Comparison of ENCODE assay signal across 28 cellular contexts in the genomic region with DNA sequence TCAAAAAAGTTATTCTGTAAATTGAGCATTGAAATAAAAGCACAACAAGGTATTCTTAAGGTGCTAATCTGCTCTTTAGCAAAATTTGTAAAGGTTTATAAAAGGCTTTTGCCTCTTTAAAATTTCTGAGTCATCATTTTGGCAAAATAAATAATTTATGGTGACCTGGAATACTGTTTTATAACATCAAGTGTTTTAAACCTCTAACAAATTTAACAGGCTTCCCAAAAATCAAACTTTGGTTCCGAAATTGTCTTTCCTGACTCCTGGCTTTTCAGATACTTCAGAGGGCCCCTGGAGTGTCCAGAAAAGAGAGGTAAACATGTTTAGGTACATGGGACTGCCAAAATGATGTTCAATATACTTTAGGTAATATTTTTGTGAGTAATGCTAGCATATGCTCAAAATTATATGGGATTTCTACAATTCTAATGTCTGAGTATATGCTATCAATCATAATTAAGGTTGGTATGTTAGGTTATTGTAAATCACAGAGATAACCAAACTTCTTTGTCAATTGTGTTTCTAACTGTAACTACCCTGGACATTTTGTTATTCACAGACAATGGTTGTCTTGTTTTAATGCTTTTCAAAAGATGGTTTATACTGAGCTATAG.
"Had no signal": no experiment of that assay in that cellular context is flagged by ENCODE, and none has a peak within 500 bp of the region (broad histone marks: within the 10 kb centered on the region; RNA-seq: fewer than 3 reads in every experiment).

No MANE protein-coding gene starts in this region.

- H3K4me3 ChIP-seq: left ventricle myocardium inferior, lung, mucosa of descending colon, pancreas, prostate gland, sigmoid colon, spleen, suprapubic skin, thoracic aorta, tibial artery, upper lobe of right lung had no signal

- H3K27ac Mint-ChIP-seq: naive thymus-derived CD8-positive, alpha-beta T cell; nephron; stimulated activated effector memory CD8-positive, alpha-beta T cell treated with anti-CD3 and anti-CD28 coated beads, Interleukin-12 subunit alpha, Interleukin-12 subunit beta, amount 100 ng/mL, for 72 hours; stimulated activated naive CD8-positive, alpha-beta T cell treated with anti-CD3 and anti-CD28 coated beads, Interleukin-15, Interleukin-2, amounts not matched to agents 100 ng/mL and 50 ng/mL, for 24 hours had no signal

- H3K36me3 ChIP-seq: left ventricle myocardium inferior, pancreas, prostate gland, sigmoid colon, spleen, suprapubic skin, thoracic aorta, tibial artery, upper lobe of right lung had no signal

- H3K4me1 ChIP-seq: prostate gland, sigmoid colon, spleen, suprapubic skin, tibial artery, upper lobe of right lung had no signal

- H3K27ac ChIP-seq: left ventricle myocardium inferior, pancreas, prostate gland, sigmoid colon, spleen, suprapubic skin, thoracic aorta, tibial artery, upper lobe of right lung had no signal

- H3K9me3 ChIP-seq: pancreas, prostate gland had no signal

- DNase-seq: hippocampal formation; left colon; left ventricle myocardium inferior; midbrain; mucosa of descending colon; naive thymus-derived CD8-positive, alpha-beta T cell; nucleus accumbens; pancreas; posterior cingulate gyrus; retina; right cardiac atrium; sigmoid colon; small intestine; spleen; stimulated activated CD4-positive, alpha-beta T cell treated with anti-CD3 and anti-CD28 coated beads, Interleukin-4, amount 100 ng/mL, for 24 hours; stimulated activated naive CD4-positive, alpha-beta T cell; tibial artery; upper lobe of right lung had no signal

- H3K4me1 Mint-ChIP-seq: naive thymus-derived CD8-positive, alpha-beta T cell; nephron; neural crest cell had no signal

- ATAC-seq: left colon; mucosa of descending colon; naive thymus-derived CD8-positive, alpha-beta T cell; pancreas; right cardiac atrium; stimulated activated effector memory CD8-positive, alpha-beta T cell treated with anti-CD3 and anti-CD28 coated beads, Interleukin-12 subunit alpha, Interleukin-12 subunit beta, amount 100 ng/mL, for 72 hours; upper lobe of right lung had no signal

- H3K4me3 Mint-ChIP-seq: naive thymus-derived CD8-positive, alpha-beta T cell; nephron; neural crest cell; stimulated activated effector memory CD8-positive, alpha-beta T cell treated with anti-CD3 and anti-CD28 coated beads, Interleukin-12 subunit alpha, Interleukin-12 subunit beta, amount 100 ng/mL, for 72 hours; stimulated activated naive CD8-positive, alpha-beta T cell treated with anti-CD3 and anti-CD28 coated beads, Interleukin-15, Interleukin-2, amounts not matched to agents 100 ng/mL and 50 ng/mL, for 24 hours had no signal

- H3K9me3 Mint-ChIP-seq: stimulated activated effector memory CD8-positive, alpha-beta T cell treated with anti-CD3 and anti-CD28 coated beads, Interleukin-12 subunit alpha, Interleukin-12 subunit beta, amount 100 ng/mL, for 72 hours had no signal

- FAIRE-seq: keratinocyte, small intestine, urothelium cell line had no signal

- H3K27me3 ChIP-seq: pancreas, sigmoid colon, suprapubic skin, tibial artery, upper lobe of right lung had no signal
